ENCODE assay signal across 8 cellular contexts in genomic region chrX:49079489-49080428, GRCh38. TPM values are rescaled to one million over a fixed set of nuclear protein-coding genes. Genes with fewer than 3 reads are reported as not detected.
DNase-seq lines count a peak whose midpoint lies in the region; ATAC-seq, FAIRE-seq and TF ChIP-seq lines count a peak whose summit lies in the region.

Gene WDR45, minus strand, starts transcription at chrX:49079887. Its CDS starts 1,792 bp downstream, at chrX:49078095.

- H3K27me3 Mint-ChIP-seq in chondrocyte (ENCODE audit: low read depth), result no peaks in the 10 kb centered on the region

- peak within 1 kb of the TSS; percentile 99 for H3K27ac Mint-ChIP-seq in chondrocyte (ENCODE audit: unreplicated experiment)

- H3K9me3 Mint-ChIP-seq in chondrocyte (ENCODE audit: low read depth), result no peaks in the 10 kb centered on the region

- ATAC-seq in HG02870 (IDR thresholded peaks at IDR 0.05; ENCODE audit: unreplicated experiment), result peak; percentile 68

- TF ChIP-seq CTCF in GM12864 (IDR thresholded peaks at IDR 0.05; ENCODE audit: low read depth, low read length, missing control alignments) (no peak), chondrocyte (IDR thresholded peaks at IDR 0.05) (no peak), kidney (IDR thresholded peaks at IDR 0.05; ENCODE audit: borderline replicate concordance, extremely low read depth, insufficient read depth) (no peak)

- no peak for FAIRE-seq in kidney (lab: Jason Lieb, UNC)

- peaks cover 0 to 4% of the 10 kb centered on the region in 2 donors for H3K4me1 ChIP-seq in kidney (ENCODE audit: control insufficient read depth in 1 of 2, insufficient read depth in 1 of 2, low read depth in 1 of 2, low read length in 2 of 2)

- peak within 1 kb of the TSS; percentile 91 for H3K4me3 Mint-ChIP-seq in chondrocyte (ENCODE audit: unreplicated experiment)

- peaks cover 0 to 9% of the 10 kb centered on the region in 2 donors for H3K36me3 ChIP-seq in kidney (ENCODE audit: control insufficient read depth in 1 of 2, insufficient read depth in 2 of 2, low read length in 2 of 2)

- peak within 1 kb of the TSS; percentile 55 to 91 for H3K9ac ChIP-seq in kidney (ENCODE audit: low read length in 2 of 2)

- no peaks in the 10 kb centered on the region for H3K36me3 Mint-ChIP-seq in chondrocyte (ENCODE audit: low read depth)

- DNase-seq in GM12864 (ENCODE audit: low read depth) (peak; percentile 18), NCI-H2196 (lab: John Stamatoyannopoulos, UW; ENCODE audit: unreplicated experiment) (peak; percentile 50), chondrocyte (ENCODE audit: low spot score) (no peak), kidney (peak; percentile 91), OCI-M2 (lab: John Stamatoyannopoulos, UW; ENCODE audit: unreplicated experiment) (no peak)
- peak; percentile 32 to 42 for DNase-seq in activated CD4-positive, alpha-beta T cell treated with anti-CD3 and anti-CD28 coated beads for 24 hours (ENCODE audit: low read depth in 2 of 2)
- peak; percentile 41 to 50 for DNase-seq in stimulated activated CD4-positive, alpha-beta T cell treated with anti-CD3 and anti-CD28 coated beads, Interleukin-15, amount 100 ng/mL, for 48 hours (ENCODE audit: low read depth in 2 of 2)

- H3K4me1 Mint-ChIP-seq in chondrocyte (ENCODE audit: low read depth), result peaks cover 11% of the 10 kb centered on the region

- H3K9me3 ChIP-seq in kidney (ENCODE audit: control insufficient read depth in 1 of 2, low read length in 2 of 2), result no peaks in the 10 kb centered on the region

- H3K27ac ChIP-seq in kidney (ENCODE audit: low read depth in 2 of 2, low read length in 2 of 2), result peak within 1 kb of the TSS; percentile 88 to 91

- intact Hi-C loops in kidney (cut with DNase I), result no loop called here

- H3K4me3 ChIP-seq in GM12864 (ENCODE audit: low read depth, low read length) (peak within 1 kb of the TSS; percentile 72), kidney (ENCODE audit: low read length in 2 of 2) (peak within 1 kb of the TSS; percentile 75 to 79)

RNA-seq across cellular contexts. Expression of gene WDR45, which starts in this region (rescaled TPM):
- total RNA-seq in chondrocyte (49.2 to 63.0 TPM (median 49.3 TPM) in 3 replicates), kidney (67.4 TPM)
- polyA plus RNA-seq in kidney (ENCODE audit: insufficient read depth, low read depth, low replicate concordance), result 72.4 TPM

Comparison
In these comparisons a context has a peak if more than half of its experiments do, and no peak if none do; other contexts are left out.
1. DNase-seq: peak in GM12864 (single experiment), NCI-H2196 (single experiment), activated CD4-positive, alpha-beta T cell treated with anti-CD3 and anti-CD28 coated beads for 24 hours (2 of 2), kidney (single experiment) and stimulated activated CD4-positive, alpha-beta T cell treated with anti-CD3 and anti-CD28 coated beads, Interleukin-15, amount 100 ng/mL, for 48 hours (2 of 2); none in chondrocyte (single experiment) and OCI-M2 (single experiment).